Comparison of ENCODE assay signal across 20 cellular contexts in the genomic region with DNA sequence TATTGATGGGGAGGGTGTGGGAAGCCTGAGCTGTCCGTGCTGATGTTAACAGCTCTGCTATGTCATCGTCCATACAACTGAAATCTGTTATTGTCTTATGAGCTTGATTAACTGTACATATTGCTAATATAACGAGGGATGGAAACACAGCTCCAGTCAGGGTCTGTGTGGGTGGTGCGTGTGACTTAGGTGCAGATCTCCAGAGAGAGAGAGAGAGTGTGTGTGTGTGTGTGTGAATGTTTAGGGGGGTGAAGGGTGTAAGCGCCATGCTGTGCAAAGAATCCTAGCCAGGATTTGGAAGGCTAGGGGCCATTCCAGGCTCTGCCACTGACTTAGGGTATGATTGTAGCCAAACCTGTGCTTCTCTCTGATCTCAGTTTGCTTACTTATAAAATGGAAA.
DNase-seq lines count a peak whose midpoint lies in the region; ATAC-seq, FAIRE-seq and TF ChIP-seq lines count a peak whose summit lies in the region.
"Had no signal": no experiment of that assay in that cellular context is flagged by ENCODE, and none has a peak within 500 bp of the region (broad histone marks: within the 10 kb centered on the region; RNA-seq: fewer than 3 reads in every experiment).

No MANE protein-coding gene starts in this region.

- intact Hi-C loops in psoas muscle (cut with DNase I): no loop called here

- H2AK5ac ChIP-seq in H1 (ENCODE audit: low read depth, low read length): no peak overlapping the region

- 62% methylated on average over 5 of the region's 5 CpGs; no CpG with 5 or more reads in 1 of the 2 experiments for WGBS in H1 (ENCODE audit: extremely low coverage in 1 of 2, insufficient coverage in 1 of 2, insufficient read length in 1 of 2, insufficient replicate concordance in 2 of 2, low coverage in 1 of 2, low lambda C conversion rate in 2 of 2, missing lambda C conversion rate in 1 of 2), 2 experiments
- 34 to 59% (median 50%) methylated on average over 5 of the region's 5 CpGs for WGBS in psoas muscle, 3 donors

- no peak overlapping the region for H3K23ac ChIP-seq in H1 (ENCODE audit: insufficient read length)

- H3K4me3 ChIP-seq in HEK293 (ENCODE audit: low read depth, low read length) (no peak overlapping the region), H1 (ENCODE audit: extremely low read depth in 1 of 4, insufficient read depth in 2 of 4, low read depth in 3 of 4, low read length in 4 of 4) (no peak overlapping the region), psoas muscle (no peak overlapping the region)
- H3K4me3 ChIP-seq: BLaER1 treated with 17β-estradiol and CSF1 and Interleukin-3, amounts not matched to agents 10 nM and 100 nM had no signal

- TF ChIP-seq RAD21 in H1 (IDR thresholded peaks at IDR 0.05 in 1 of 2, conservative IDR thresholded peaks at IDR 0.05 in 1 of 2; ENCODE audit: low read depth in 2 of 2, low read length in 2 of 2): no peak

- no peak overlapping the region for H2AFZ ChIP-seq in H1 (ENCODE audit: low read length)

- no peaks in the 10 kb centered on the region for H3K79me1 ChIP-seq in H1 (ENCODE audit: low read depth, low read length)

- no peak overlapping the region for H3K27ac ChIP-seq in HEK293 (ENCODE audit: extremely low read depth, low read depth, low read length)
- H3K27ac ChIP-seq in H1 (ENCODE audit: low read depth, low read length): no peak overlapping the region
- no peak overlapping the region for H3K27ac ChIP-seq in psoas muscle
- H3K27ac ChIP-seq: BLaER1 treated with 17β-estradiol and CSF1 and Interleukin-3, amounts not matched to agents 10 nM and 100 nM; C4-2B had no signal

- H2BK12ac ChIP-seq in H1 (ENCODE audit: low read depth, low read length): no peak overlapping the region

- no peak for ATAC-seq in psoas muscle
- ATAC-seq: CD8-positive, alpha-beta T cell had no signal

- no peak overlapping the region for H2BK5ac ChIP-seq in H1 (ENCODE audit: low read depth, low read length)

- TF ChIP-seq POLR2A in H1 (IDR thresholded peaks at IDR 0.05; ENCODE audit: control extremely low read depth in 1 of 2, low read depth in 2 of 2, low read length in 2 of 2): no peak

- no peak overlapping the region for H2BK120ac ChIP-seq in H1 (replicated peaks; ENCODE audit: low read depth, low read length)

- peaks cover 8% of the 10 kb centered on the region; the same call in 1 of the 2 replicates for H3K23me2 ChIP-seq in H1 (ENCODE audit: low read depth, low read length)

- H3K4ac ChIP-seq in H1 (replicated peaks; ENCODE audit: insufficient read length, low read depth, low read length): no peak overlapping the region

- TF ChIP-seq EP300 in H1 (IDR thresholded peaks at IDR 0.05; ENCODE audit: borderline replicate concordance in 1 of 2, low read depth in 2 of 2, low read length in 2 of 2): no peak

- H3K56ac ChIP-seq in H1 (replicated peaks; ENCODE audit: insufficient read length, low read depth, low read length): no peak overlapping the region

- H2BK15ac ChIP-seq in H1 (ENCODE audit: low read length): no peak overlapping the region

- H3K79me2 ChIP-seq in H1 (ENCODE audit: control insufficient read depth in 1 of 2, insufficient read depth in 2 of 2, low read length in 2 of 2): no peaks in the 10 kb centered on the region

- DNase-seq in H1 (ENCODE audit: low read depth in 1 of 2, low spot score in 2 of 2) (no peak), psoas muscle (no peak), LoVo (ENCODE audit: low spot score) (no peak), hypothalamus (lab: John Stamatoyannopoulos, UW) (no peak)
- DNase-seq: 8988T; AML-193; Caco-2; Calu3; CD4-positive, alpha-beta T cell; CD8-positive, alpha-beta T cell; DMS79 treated with DMSO at 0.1 percent for 48 hours; GF-D8 had no signal

- no peak for TF ChIP-seq CTCF in HEK293 (tag by site-specific recombination; IDR thresholded peaks at IDR 0.05)
- no peak for TF ChIP-seq CTCF in H1 (IDR thresholded peaks at IDR 0.05; ENCODE audit: control extremely low read depth in 1 of 3, insufficient read depth in 1 of 3, low read depth in 1 of 3, low read length in 3 of 3)
- TF ChIP-seq CTCF in psoas muscle (IDR thresholded peaks at IDR 0.05): no peak

- H3K36me3 ChIP-seq in HEK293 (ENCODE audit: control insufficient read depth in 2 of 2, insufficient read depth in 1 of 2, low read length in 2 of 2) (no peaks in the 10 kb centered on the region), H1 (ENCODE audit: control insufficient read depth in 2 of 4, insufficient read depth in 4 of 4, low read length in 3 of 4) (no peaks in the 10 kb centered on the region), psoas muscle (ENCODE audit: insufficient read depth in 1 of 2, low read depth in 1 of 2) (no peaks in the 10 kb centered on the region)
- H3K36me3 ChIP-seq: BLaER1 treated with 17β-estradiol and CSF1 and Interleukin-3, amounts not matched to agents 10 nM and 100 nM had no signal

- no peak overlapping the region for H3K18ac ChIP-seq in H1 (ENCODE audit: extremely low read depth, low read length)

- no peak overlapping the region for H3K4me2 ChIP-seq in H1 (ENCODE audit: insufficient read depth in 1 of 2, low read depth in 2 of 2, low read length in 2 of 2)
- H3K4me2 ChIP-seq: BLaER1 treated with 17β-estradiol and CSF1 and Interleukin-3, amounts not matched to agents 10 nM and 100 nM had no signal

- POLR2A ChIA-PET in HEK293 (lab: Yijun Ruan, JAX) (no interaction called here), H1 (lab: Charles Lee; ENCODE audit: partially characterized antibody) (no interaction called here)

- CTCF ChIA-PET in HEK293 (lab: Yijun Ruan, JAX) (interaction anchor here (1.3 kb wide), 1 partner anchor 257 kb away, joined by 3 read pairs; no protein-coding TSS in a partner anchor), H1 (lab: Charles Lee; ENCODE audit: partially characterized antibody) (interaction anchor here (0.6 to 1.1 kb wide), 3 partner anchors 11 to 506 kb away, joined by 3 to 5 read pairs (median 3); no protein-coding TSS in a partner anchor)

- H3K27me3 ChIP-seq in H1 (replicated peaks in 1 of 4; ENCODE audit: control insufficient read depth in 3 of 4, extremely low read depth in 1 of 4, insufficient read depth in 3 of 4, low read length in 3 of 4): no peaks in the 10 kb centered on the region
- H3K27me3 ChIP-seq in psoas muscle (ENCODE audit: insufficient read depth in 3 of 3, low read length in 2 of 3): peaks cover 3 to 41% (median 6%) of the 10 kb centered on the region in 3 donors
- H3K27me3 ChIP-seq: BLaER1 treated with 17β-estradiol and CSF1 and Interleukin-3, amounts not matched to agents 10 nM and 100 nM had no signal

- H3K4me1 ChIP-seq in HEK293 (ENCODE audit: control insufficient read depth, insufficient read depth, low read length): no peaks in the 10 kb centered on the region
- peaks cover 0 to under 1% (median 0%) of the 10 kb centered on the region in 4 experiments; a peak in 3 of 7 replicates for H3K4me1 ChIP-seq in H1 (replicated peaks in 1 of 4; ENCODE audit: control insufficient read depth in 3 of 4, insufficient read depth in 4 of 4, low read length in 3 of 4)
- no peaks in the 10 kb centered on the region for H3K4me1 ChIP-seq in psoas muscle
- H3K4me1 ChIP-seq: Caco-2 had no signal

- no peak overlapping the region for H4K5ac ChIP-seq in H1 (ENCODE audit: insufficient read length, low read depth, low read length)

- FAIRE-seq in H1 (lab: Jason Lieb, UNC): no peak
- FAIRE-seq: A204.1, D721Med, G401.6, GM12891, GM19239 had no signal

- H4K8ac ChIP-seq in H1 (ENCODE audit: extremely low read depth, insufficient read depth, low read length): no peak overlapping the region

- H4K91ac ChIP-seq in H1 (replicated peaks; ENCODE audit: insufficient read length, low read length): peak overlapping the region; percentile 66

- no peaks in the 10 kb centered on the region for H4K20me1 ChIP-seq in H1 (replicated peaks in 1 of 2; ENCODE audit: control insufficient read depth in 1 of 2, insufficient read depth in 2 of 2, low read length in 2 of 2)
- H4K20me1 ChIP-seq: BLaER1 treated with 17β-estradiol and CSF1 and Interleukin-3, amounts not matched to agents 10 nM and 100 nM had no signal

- H3K9me3 ChIP-seq in HEK293 (ENCODE audit: control insufficient read depth, insufficient read depth, low read depth, low read length): no peaks in the 10 kb centered on the region
- H3K9me3 ChIP-seq in H1 (ENCODE audit: insufficient read depth in 2 of 2, low read depth in 1 of 2, low read length in 1 of 2): no peaks in the 10 kb centered on the region
- no peaks in the 10 kb centered on the region for H3K9me3 ChIP-seq in psoas muscle
- H3K9me3 ChIP-seq: BLaER1 treated with 17β-estradiol and CSF1 and Interleukin-3, amounts not matched to agents 10 nM and 100 nM; Caco-2 had no signal

- H3K14ac ChIP-seq in H1 (ENCODE audit: insufficient read length): no peak overlapping the region

- no peak overlapping the region for H3K9ac ChIP-seq in H1 (replicated peaks in 1 of 4; ENCODE audit: extremely low read depth in 1 of 4, low read depth in 3 of 4, low read length in 3 of 4)
- H3K9ac ChIP-seq: BLaER1 treated with 17β-estradiol and CSF1 and Interleukin-3, amounts not matched to agents 10 nM and 100 nM had no signal

- H2BK20ac ChIP-seq in H1 (ENCODE audit: low read length): 0 out of 2 replicates have a peak overlapping the region, but pooled peaks have one; percentile 6

TF ChIP-seq in HEK293, 187 proteins besides CTCF, POLR2A, EP300 and RAD21:
- TF ChIP-seq ZNF341 (tag by site-specific recombination; IDR thresholded peaks at IDR 0.05; ENCODE audit: low read depth): peak; percentile 79
- no peak for TF ChIP-seq ZNF302 (tag by site-specific recombination; IDR thresholded peaks at IDR 0.05; ENCODE audit: low read depth)
- TF ChIP-seq ZFHX2 (tag by site-specific recombination; conservative IDR thresholded peaks at IDR 0.05): peak; percentile 89
- peak; percentile 76 for TF ChIP-seq EGR2 (tag by site-specific recombination; IDR thresholded peaks at IDR 0.05; ENCODE audit: low read depth)

TF ChIP-seq in H1, 55 proteins besides CTCF, POLR2A, EP300 and RAD21 (continues in another document):
- no peak for TF ChIP-seq EGR1 (IDR thresholded peaks at IDR 0.05; ENCODE audit: borderline replicate concordance, low read depth, low read length)
- TF ChIP-seq SRF (IDR thresholded peaks at IDR 0.05; ENCODE audit: low read depth, low read length): no peak
- no peak for TF ChIP-seq CBX5 (IDR thresholded peaks at IDR 0.05; ENCODE audit: low read depth, low read length)
- TF ChIP-seq TAF7 (optimal IDR thresholded peaks at IDR 0.05; ENCODE audit: borderline replicate concordance, low read depth, low read length): no peak
- TF ChIP-seq TCF12 (IDR thresholded peaks at IDR 0.05; ENCODE audit: low read depth, low read length): no peak
- TF ChIP-seq SAP30 (IDR thresholded peaks at IDR 0.05; ENCODE audit: insufficient read depth, insufficient replicate concordance, low read length): no peak
- no peak for TF ChIP-seq NANOG (IDR thresholded peaks at IDR 0.05; ENCODE audit: insufficient read depth, low read depth, low read length, poor library complexity, severe bottlenecking)
- no peak for TF ChIP-seq NRF1 (IDR thresholded peaks at IDR 0.05; ENCODE audit: low read depth, low read length)
- TF ChIP-seq, protein P1, sequence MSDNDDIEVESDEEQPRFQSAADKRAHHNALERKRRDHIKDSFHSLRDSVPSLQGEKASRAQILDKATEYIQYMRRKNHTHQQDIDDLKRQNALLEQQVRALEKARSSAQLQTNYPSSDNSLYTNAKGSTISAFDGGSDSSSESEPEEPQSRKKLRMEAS (IDR thresholded peaks at IDR 0.05): no peak
